Comparison of ENCODE assay signal across 8 cellular contexts in genomic region chr15:80309769-80310384, GRCh38. TPM values are rescaled to one million over a fixed set of nuclear protein-coding genes. Genes with fewer than 3 reads are reported as not detected.
DNase-seq lines count a peak whose midpoint lies in the region; ATAC-seq and TF ChIP-seq lines count a peak whose summit lies in the region.

No MANE protein-coding gene starts in this region.

- peak; percentile 51; the same call in 1 of the 3 replicates for ATAC-seq in RWPE2 (ENCODE audit: low read depth)
- ATAC-seq in GM21723 (IDR thresholded peaks at IDR 0.05; ENCODE audit: unreplicated experiment): no peak
- no peak for ATAC-seq in HG03457 (IDR thresholded peaks at IDR 0.05; ENCODE audit: unreplicated experiment)

- no peak overlapping the region for H3K4me3 ChIP-seq in RWPE2 (ENCODE audit: severe bottlenecking)

- DNase-seq in A172 (ENCODE audit: low spot score): peak; percentile 6
- no peak for DNase-seq in RWPE2 (ENCODE audit: low spot score)
- peak; percentile 61 for DNase-seq in iPS-NIHi11 (ENCODE audit: low spot score)
- no peak for DNase-seq in NCI-H774 (lab: John Stamatoyannopoulos, UW)
- no peak for DNase-seq in activated effector memory CD4-positive, alpha-beta T cell treated with anti-CD3 and anti-CD28 coated beads, Interleukin-2, amount 50 U/mL, for 16 hours

- H3K27ac ChIP-seq in RWPE2 (ENCODE audit: poor library complexity, severe bottlenecking): no peak overlapping the region

- no peaks in the 10 kb centered on the region for H3K9me3 ChIP-seq in RWPE2 (ENCODE audit: severe bottlenecking)

- TF ChIP-seq CTCF in GM12873 (IDR thresholded peaks at IDR 0.05; ENCODE audit: insufficient read depth, low read depth, low read length, missing control alignments) (peak; percentile 50), RWPE2 (IDR thresholded peaks at IDR 0.05; ENCODE audit: poor library complexity, severe bottlenecking) (peak; percentile 75)

- no peaks in the 10 kb centered on the region for H3K36me3 ChIP-seq in RWPE2 (ENCODE audit: low read depth)

- H3K27me3 ChIP-seq in RWPE2 (ENCODE audit: insufficient read depth, poor library complexity, severe bottlenecking): peaks cover 11% of the 10 kb centered on the region

- no peaks in the 10 kb centered on the region for H3K4me1 ChIP-seq in RWPE2 (ENCODE audit: insufficient read depth, poor library complexity, severe bottlenecking)

RNA-seq across cellular contexts. Expression of gene CTXND1, which starts 57.9 kb away (rescaled TPM):
- total RNA-seq in A172 (2014; rRNA removed; shearing (Covaris generic)): not detected in 2 replicates

Comparison
In these comparisons a context has a peak if more than half of its experiments do, and no peak if none do; other contexts are left out.
1. DNase-seq: peak in A172 (single experiment) and iPS-NIHi11 (single experiment); none in RWPE2 (single experiment), NCI-H774 (single experiment) and activated effector memory CD4-positive, alpha-beta T cell treated with anti-CD3 and anti-CD28 coated beads, Interleukin-2, amount 50 U/mL, for 16 hours (single experiment).